In the genomic region with DNA sequence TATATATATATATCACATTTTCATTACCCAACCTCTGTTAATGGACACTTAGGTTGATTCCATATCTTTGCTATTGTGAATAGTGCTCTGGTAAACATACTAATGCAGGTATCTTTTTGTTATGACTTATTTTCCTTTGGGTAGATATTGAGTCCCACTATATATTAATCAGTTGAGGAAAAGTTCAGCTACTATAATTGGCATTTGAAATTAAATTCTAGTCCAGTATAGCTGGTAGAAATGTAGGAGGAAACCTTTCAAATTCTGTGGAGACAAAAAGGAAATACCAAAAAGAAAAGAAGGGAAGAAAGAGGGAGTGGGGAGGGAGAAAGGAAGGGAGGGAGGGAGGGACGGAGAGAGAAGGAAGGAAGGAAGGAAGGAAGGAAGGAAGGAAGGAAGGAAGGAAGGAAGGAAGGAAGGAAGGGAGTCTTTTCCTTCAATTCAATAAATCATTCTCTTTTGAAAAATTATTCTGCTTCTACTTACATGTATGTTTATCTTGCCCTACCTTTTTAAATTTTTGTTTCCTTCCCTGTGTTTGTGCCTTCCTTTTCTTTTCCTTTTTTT, we compare ENCODE assay signal across 1 cellular context.
TF ChIP-seq lines count a peak whose summit lies in the region.

No MANE protein-coding gene starts in this region.

TF ChIP-seq in K562, 482 proteins besides CTCF, POLR2A, EP300 and RAD21 (continued from another document):
- TF ChIP-seq, protein P1, sequence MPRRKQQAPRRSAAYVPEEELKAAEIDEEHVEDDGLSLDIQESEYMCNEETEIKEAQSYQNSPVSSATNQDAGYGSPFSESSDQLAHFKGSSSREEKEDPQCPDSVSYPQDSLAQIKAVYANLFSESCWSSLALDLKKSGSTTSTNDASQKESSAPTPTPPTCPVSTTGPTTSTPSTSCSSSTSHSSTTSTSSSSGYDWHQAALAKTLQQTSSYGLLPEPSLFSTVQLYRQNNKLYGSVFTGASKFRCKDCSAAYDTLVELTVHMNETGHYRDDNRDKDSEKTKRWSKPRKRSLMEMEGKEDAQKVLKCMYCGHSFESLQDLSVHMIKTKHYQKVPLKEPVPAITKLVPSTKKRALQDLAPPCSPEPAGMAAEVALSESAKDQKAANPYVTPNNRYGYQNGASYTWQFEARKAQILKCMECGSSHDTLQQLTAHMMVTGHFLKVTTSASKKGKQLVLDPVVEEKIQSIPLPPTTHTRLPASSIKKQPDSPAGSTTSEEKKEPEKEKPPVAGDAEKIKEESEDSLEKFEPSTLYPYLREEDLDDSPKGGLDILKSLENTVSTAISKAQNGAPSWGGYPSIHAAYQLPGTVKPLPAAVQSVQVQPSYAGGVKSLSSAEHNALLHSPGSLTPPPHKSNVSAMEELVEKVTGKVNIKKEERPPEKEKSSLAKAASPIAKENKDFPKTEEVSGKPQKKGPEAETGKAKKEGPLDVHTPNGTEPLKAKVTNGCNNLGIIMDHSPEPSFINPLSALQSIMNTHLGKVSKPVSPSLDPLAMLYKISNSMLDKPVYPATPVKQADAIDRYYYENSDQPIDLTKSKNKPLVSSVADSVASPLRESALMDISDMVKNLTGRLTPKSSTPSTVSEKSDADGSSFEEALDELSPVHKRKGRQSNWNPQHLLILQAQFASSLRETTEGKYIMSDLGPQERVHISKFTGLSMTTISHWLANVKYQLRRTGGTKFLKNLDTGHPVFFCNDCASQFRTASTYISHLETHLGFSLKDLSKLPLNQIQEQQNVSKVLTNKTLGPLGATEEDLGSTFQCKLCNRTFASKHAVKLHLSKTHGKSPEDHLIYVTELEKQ (CRISPR knock-in tag; IDR thresholded peaks at IDR 0.05): no peak
